10 cellular contexts compared by ENCODE assay signal in the genomic region with DNA sequence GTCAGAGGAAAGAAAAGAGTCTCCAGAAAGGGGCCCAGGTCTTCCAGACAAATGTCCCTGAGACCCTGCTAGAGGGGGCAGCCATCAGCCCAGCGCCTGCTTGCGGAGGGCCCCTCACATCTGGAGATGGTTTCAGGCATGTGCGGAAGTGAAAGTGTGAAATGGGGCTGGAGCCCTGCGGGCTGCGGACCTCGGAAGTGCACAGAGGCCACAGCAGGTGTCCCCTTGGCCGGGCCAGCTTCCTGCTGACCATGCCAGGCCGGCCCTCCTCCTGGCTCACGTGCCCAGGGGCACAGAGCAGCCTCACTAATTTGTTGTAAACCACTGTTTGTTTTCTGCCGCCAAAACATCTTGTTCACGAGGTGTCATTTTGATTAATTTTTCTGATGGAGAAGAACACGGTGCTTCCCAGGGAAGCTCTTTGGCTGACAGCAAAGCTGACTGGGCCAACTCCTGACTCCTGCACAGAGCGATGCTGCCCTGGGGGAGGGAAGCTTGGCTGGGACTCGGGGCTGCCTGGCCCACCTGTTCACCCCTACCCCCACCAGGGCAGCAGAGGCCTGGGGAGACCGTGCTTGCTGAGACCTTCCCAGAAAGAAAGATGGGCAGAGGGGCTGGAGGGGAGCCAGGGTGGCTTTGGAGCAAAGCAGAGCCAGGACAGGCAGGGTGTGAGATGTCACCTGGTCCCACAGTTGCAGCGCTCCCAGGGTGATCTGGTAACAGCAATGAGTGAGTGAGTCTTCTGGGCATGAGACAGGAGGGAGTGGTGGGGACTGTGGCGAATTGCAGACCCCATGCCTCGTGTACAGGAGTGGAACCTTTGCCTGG. TPM values are rescaled to one million over a fixed set of nuclear protein-coding genes. Genes with fewer than 3 reads are reported as not detected.
DNase-seq lines count a peak whose midpoint lies in the region; ATAC-seq and TF ChIP-seq lines count a peak whose summit lies in the region.
"Had no signal": no experiment of that assay in that cellular context is flagged by ENCODE, and none has a peak within 500 bp of the region (broad histone marks: within the 10 kb centered on the region; RNA-seq: fewer than 3 reads in every experiment).

No MANE protein-coding gene starts in this region.

- CTCF ChIA-PET in activated B cell treated with CpG ODN at 0.5 μM for 24 hours (lab: Charles Lee): interaction anchor here (1.6 to 1.9 kb wide), 2 partner anchors 30 to 54 kb away, joined by 5 to 9 read pairs; partner anchors contain the start of gene BCAS4

- POLR2A ChIA-PET in activated B cell treated with CpG ODN at 0.5 μM for 24 hours (lab: Charles Lee): interaction anchor here (0.9 to 1.7 kb wide), 4 partner anchors 30 to 83 kb away, joined by 4 to 11 read pairs (median 6); partner anchors contain the start of genes ADNP and BCAS4

- TF ChIP-seq CTCF in activated B cell treated with CpG ODN at 0.5 μM for 24 hours (IDR thresholded peaks at IDR 0.05) (no peak), lower lobe of right lung (IDR thresholded peaks at IDR 0.05) (no peak)

- peaks cover 19% of the 10 kb centered on the region for H3K4me1 Mint-ChIP-seq in stimulated activated naive CD8-positive, alpha-beta T cell treated with anti-CD3 and anti-CD28 coated beads, Interleukin-15, Interleukin-2, amounts not matched to agents 100 ng/mL and 50 ng/mL, for 24 hours (ENCODE audit: low read depth)
- peaks cover 40% of the 10 kb centered on the region for H3K4me1 Mint-ChIP-seq in activated B cell treated with CpG ODN at 0.5 μM for 24 hours

- no peaks in the 10 kb centered on the region for H3K27me3 Mint-ChIP-seq in stimulated activated naive CD8-positive, alpha-beta T cell treated with anti-CD3 and anti-CD28 coated beads, Interleukin-15, Interleukin-2, amounts not matched to agents 100 ng/mL and 50 ng/mL, for 24 hours
- no peaks in the 10 kb centered on the region for H3K27me3 Mint-ChIP-seq in activated B cell treated with CpG ODN at 0.5 μM for 24 hours

- no peaks in the 10 kb centered on the region for H3K36me3 ChIP-seq in lower lobe of right lung

- no peak overlapping the region for H3K4me3 Mint-ChIP-seq in stimulated activated naive CD8-positive, alpha-beta T cell treated with anti-CD3 and anti-CD28 coated beads, Interleukin-15, Interleukin-2, amounts not matched to agents 100 ng/mL and 50 ng/mL, for 24 hours
- H3K4me3 Mint-ChIP-seq in activated B cell treated with CpG ODN at 0.5 μM for 24 hours: peak overlapping the region; percentile 2

- H3K36me3 Mint-ChIP-seq in stimulated activated naive CD8-positive, alpha-beta T cell treated with anti-CD3 and anti-CD28 coated beads, Interleukin-15, Interleukin-2, amounts not matched to agents 100 ng/mL and 50 ng/mL, for 24 hours (ENCODE audit: low read depth): peaks cover 4% of the 10 kb centered on the region
- H3K36me3 Mint-ChIP-seq in activated B cell treated with CpG ODN at 0.5 μM for 24 hours (ENCODE audit: low read depth): peaks cover 52% of the 10 kb centered on the region

- no peak for DNase-seq in stimulated activated naive CD8-positive, alpha-beta T cell treated with anti-CD3 and anti-CD28 coated beads, Interleukin-15, Interleukin-2, amounts not matched to agents 100 U/mL and 50 U/mL, for 24 hours
- no peak for DNase-seq in activated B cell treated with CpG ODN at 0.5 μM for 24 hours
- no peak for DNase-seq in lower lobe of right lung
- no peak for DNase-seq in occipital lobe (lab: John Stamatoyannopoulos, UW)
- DNase-seq in DMS153 treated with DMSO at 0.1 percent for 48 hours (lab: John Stamatoyannopoulos, UW; ENCODE audit: unreplicated experiment): no peak
- no peak for DNase-seq in RKO (ENCODE audit: low spot score)
- no peak for DNase-seq in EL
- DNase-seq: activated CD8-positive, alpha-beta memory T cell treated with anti-CD3 and anti-CD28 coated beads for 24 hours; HCEC 1CT had no signal

- peaks cover 5% of the 10 kb centered on the region for H3K27me3 ChIP-seq in lower lobe of right lung (ENCODE audit: low read depth)

- no peaks in the 10 kb centered on the region for H3K9me3 ChIP-seq in lower lobe of right lung

- peak overlapping the region; percentile 37 for H3K27ac ChIP-seq in lower lobe of right lung

- H3K4me1 ChIP-seq in lower lobe of right lung: peaks cover 16% of the 10 kb centered on the region

- intact Hi-C loops in activated B cell treated with CpG ODN at 0.5 μM for 24 hours (cut with micrococcal nuclease) (no loop called here), lower lobe of right lung (cut with DNase I) (no loop called here)

- no peaks in the 10 kb centered on the region for H3K9me3 Mint-ChIP-seq in stimulated activated naive CD8-positive, alpha-beta T cell treated with anti-CD3 and anti-CD28 coated beads, Interleukin-15, Interleukin-2, amounts not matched to agents 100 ng/mL and 50 ng/mL, for 24 hours
- H3K9me3 Mint-ChIP-seq in activated B cell treated with CpG ODN at 0.5 μM for 24 hours: no peaks in the 10 kb centered on the region

- no peak for ATAC-seq in stimulated activated naive CD8-positive, alpha-beta T cell treated with anti-CD3 and anti-CD28 coated beads, Interleukin-15, Interleukin-2, amounts not matched to agents 100 U/mL and 50 U/mL, for 24 hours
- peak; percentile 37 for ATAC-seq in activated B cell treated with CpG ODN at 0.5 μM for 24 hours (ENCODE audit: low read depth)
- peak; percentile 70 to 80 for ATAC-seq in lower lobe of right lung

- no peak overlapping the region for H3K4me3 ChIP-seq in lower lobe of right lung

- peak overlapping the region; percentile 31 for H3K27ac Mint-ChIP-seq in stimulated activated naive CD8-positive, alpha-beta T cell treated with anti-CD3 and anti-CD28 coated beads, Interleukin-15, Interleukin-2, amounts not matched to agents 100 ng/mL and 50 ng/mL, for 24 hours
- peak overlapping the region; percentile 81 for H3K27ac Mint-ChIP-seq in activated B cell treated with CpG ODN at 0.5 μM for 24 hours

RNA-seq across cellular contexts. Expression of gene BCAS4, which starts 54.2 kb away (rescaled TPM):
- total RNA-seq in activated B cell treated with CpG ODN at 0.5 μM for 24 hours (43.2 and 46.7 TPM in 2 replicates), lower lobe of right lung (3.9 TPM), occipital lobe (9.8 TPM)
